ENCODE assay signal across 17 cellular contexts in the genomic region with DNA sequence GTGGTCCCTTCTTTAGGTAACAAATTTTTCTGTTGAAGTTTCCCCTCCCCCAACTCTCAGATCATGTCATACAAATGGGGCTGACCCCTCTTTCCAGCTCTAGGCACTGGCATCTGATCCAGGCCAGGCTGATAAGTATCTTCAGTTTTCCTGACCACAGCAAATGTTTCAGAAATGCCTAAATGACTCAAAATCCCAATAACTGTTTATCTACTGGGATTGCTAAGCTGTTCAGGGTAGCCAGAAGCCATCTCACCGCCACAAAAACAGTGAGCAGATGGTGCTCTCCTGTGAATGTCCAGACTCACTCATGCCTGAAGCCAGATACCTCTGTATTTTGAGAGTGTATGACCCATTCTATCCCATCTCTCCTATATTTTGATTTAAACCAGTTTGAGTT. TPM values are rescaled to one million over a fixed set of nuclear protein-coding genes. Genes with fewer than 3 reads are reported as not detected.
DNase-seq lines count a peak whose midpoint lies in the region; ATAC-seq and TF ChIP-seq lines count a peak whose summit lies in the region.
"Had no signal": no experiment of that assay in that cellular context is flagged by ENCODE, and none has a peak within 500 bp of the region (broad histone marks: within the 10 kb centered on the region; RNA-seq: fewer than 3 reads in every experiment).

No MANE protein-coding gene starts in this region.

- peaks cover 23% of the 10 kb centered on the region for H3K79me2 ChIP-seq in parathyroid adenoma

- peaks cover 29% of the 10 kb centered on the region for H3K4me1 ChIP-seq in parathyroid adenoma

- no peaks in the 10 kb centered on the region for H3K9me3 ChIP-seq in parathyroid adenoma (ENCODE audit: control insufficient read depth, low read length)

- no peak overlapping the region for H3K9ac ChIP-seq in parathyroid adenoma

- H3K36me3 ChIP-seq in parathyroid adenoma (ENCODE audit: control insufficient read depth, insufficient read depth, low read length), result no peaks in the 10 kb centered on the region

- TF ChIP-seq CTCF in parathyroid adenoma (IDR thresholded peaks at IDR 0.05), result no peak

- H3K27ac ChIP-seq in parathyroid adenoma, result peak overlapping the region; percentile 51
- H3K27ac ChIP-seq: 22Rv1 had no signal

- DNase-seq in DMS 273 (lab: John Stamatoyannopoulos, UW; ENCODE audit: unreplicated experiment) (peak; percentile 41), DMS 273 treated with DMSO at 0.1 percent for 48 hours (lab: John Stamatoyannopoulos, UW) (no peak), RPMI7951 (ENCODE audit: low read depth) (peak; percentile 88), cerebellar nuclear complex (lab: John Stamatoyannopoulos, UW) (peak; percentile 43 to 82), HCEC 1CT (no peak), SHP77 (lab: John Stamatoyannopoulos, UW) (no peak)
- DNase-seq: CD4-positive, alpha-beta T cell; DND-41; H9; NCI-H1092; NCI-H1694; NCI-H446; SHP77 treated with DMSO at 0.1 percent for 48 hours had no signal

- no peak overlapping the region for H2AFZ ChIP-seq in parathyroid adenoma

- H3K4me3 ChIP-seq in parathyroid adenoma (ENCODE audit: low read depth, low read length), result no peak overlapping the region

- no peaks in the 10 kb centered on the region for H3K27me3 ChIP-seq in parathyroid adenoma (ENCODE audit: control insufficient read depth, insufficient read depth, low read length)

- H3K4me2 ChIP-seq in parathyroid adenoma (ENCODE audit: low read length), result peak overlapping the region; percentile 28

- ATAC-seq in GM19455 (IDR thresholded peaks at IDR 0.05; ENCODE audit: unreplicated experiment), result no peak
- ATAC-seq: Panc1 had no signal

RNA-seq across cellular contexts. Expression of a gene that starts 49.3 kb away (rescaled TPM):
- total RNA-seq in RPMI7951 (2014; rRNA removed; shearing (Covaris generic)), result 0.72 and 1.3 TPM in 2 replicates
- total RNA-seq: CD4-positive, alpha-beta T cell had no signal

Comparison
In these comparisons a context has a peak if more than half of its experiments do, and no peak if none do; other contexts are left out.
1. DNase-seq: peak in DMS 273 (single experiment), RPMI7951 (single experiment) and cerebellar nuclear complex (2 of 2); none in DMS 273 treated with DMSO at 0.1 percent for 48 hours (single experiment), HCEC 1CT (single experiment) and SHP77 (0 of 2).